8 cellular contexts compared by ENCODE assay signal in the genomic region with DNA sequence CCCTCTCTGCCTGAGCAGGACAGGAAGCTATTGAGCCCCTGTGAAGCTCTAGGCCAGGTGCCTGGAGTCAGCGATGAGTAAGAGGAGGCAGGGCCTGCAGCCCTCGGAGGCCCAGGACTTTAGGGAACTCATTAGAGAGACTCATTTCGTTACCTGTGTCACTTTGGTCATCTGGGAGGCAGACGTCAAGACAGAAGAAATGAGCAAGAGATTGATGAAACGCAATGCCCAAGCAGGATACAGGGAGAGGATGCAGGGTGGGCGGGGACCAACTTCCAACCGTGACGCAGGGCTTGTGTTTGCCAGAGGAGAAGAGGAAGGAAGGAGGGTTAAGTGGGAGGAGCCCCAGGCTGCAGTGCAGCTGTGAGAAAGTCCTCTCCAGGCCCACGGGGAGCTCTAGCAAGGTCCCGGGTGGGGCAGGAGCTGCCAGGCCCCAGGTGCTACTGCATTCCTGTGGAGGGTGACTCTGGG. TPM values are rescaled to one million over a fixed set of nuclear protein-coding genes. Genes with fewer than 3 reads are reported as not detected.
A peak's percentile ranks its signal among the peaks of the same experiment; 100 is the strongest.
DNase-seq lines count a peak whose midpoint lies in the region; ATAC-seq and TF ChIP-seq lines count a peak whose summit lies in the region.

No MANE protein-coding gene starts in this region.

- no peaks in the 10 kb centered on the region for H3K9me3 Mint-ChIP-seq in CD8-positive, alpha-beta T cell
- no peaks in the 10 kb centered on the region for H3K9me3 Mint-ChIP-seq in activated naive CD8-positive, alpha-beta T cell treated with anti-CD3 and anti-CD28 coated beads, Interleukin-2, amount 10 ng/mL, durations not matched to agents 7 days and 5 days
- H3K9me3 Mint-ChIP-seq in stimulated activated effector memory CD8-positive, alpha-beta T cell treated with anti-CD3 and anti-CD28 coated beads, Interleukin-12 subunit alpha, Interleukin-12 subunit beta, amount 100 ng/mL, for 72 hours: no peaks in the 10 kb centered on the region

- H3K27me3 Mint-ChIP-seq in CD8-positive, alpha-beta T cell (ENCODE audit: low read depth): no peaks in the 10 kb centered on the region
- H3K27me3 Mint-ChIP-seq in activated naive CD8-positive, alpha-beta T cell treated with anti-CD3 and anti-CD28 coated beads, Interleukin-2, amount 10 ng/mL, durations not matched to agents 7 days and 5 days: peaks cover 9% of the 10 kb centered on the region

- DNase-seq in CD8-positive, alpha-beta T cell: peak in 5 of 7 experiments; percentile 20 to 53 (median 32)
- peak; percentile 82 for DNase-seq in H7
- DNase-seq in SHP77 (lab: John Stamatoyannopoulos, UW): peak; percentile 69 to 79
- DNase-seq in activated naive CD8-positive, alpha-beta T cell treated with anti-CD3 and anti-CD28 coated beads, Interleukin-2, amount 10 ng/mL, durations not matched to agents 7 days and 5 days: no peak
- DNase-seq in iPS-NIHi11 (ENCODE audit: low spot score): peak; percentile 59
- DNase-seq in stimulated activated effector memory CD8-positive, alpha-beta T cell treated with anti-CD3 and anti-CD28 coated beads, Interleukin-12 subunit alpha, Interleukin-12 subunit beta, amount 100 ng/mL, for 72 hours (ENCODE audit: low spot score in 2 of 2): no peak
- DNase-seq in NCI-H1105 (lab: John Stamatoyannopoulos, UW): no peak
- no peak for DNase-seq in NCI-H187 treated with DMSO at 0.1 percent for 48 hours (lab: John Stamatoyannopoulos, UW)

- intact Hi-C loops in CD8-positive, alpha-beta T cell (cut with DNase I, micrococcal nuclease): no loop called here

- H3K36me3 ChIP-seq in CD8-positive, alpha-beta T cell (ENCODE audit: insufficient read depth, low read length): no peaks in the 10 kb centered on the region
- no peaks in the 10 kb centered on the region for H3K36me3 ChIP-seq in H7 (replicated peaks; ENCODE audit: control insufficient read depth, insufficient read depth, low read length)

- no peaks in the 10 kb centered on the region for H3K27me3 ChIP-seq in CD8-positive, alpha-beta T cell (ENCODE audit: insufficient read depth, low read length)
- no peaks in the 10 kb centered on the region for H3K27me3 ChIP-seq in H7 (ENCODE audit: control insufficient read depth, insufficient read depth, low read length)

- H3K4me3 Mint-ChIP-seq in CD8-positive, alpha-beta T cell: peak overlapping the region; percentile 50
- peak overlapping the region; percentile 53 for H3K4me3 Mint-ChIP-seq in activated naive CD8-positive, alpha-beta T cell treated with anti-CD3 and anti-CD28 coated beads, Interleukin-2, amount 10 ng/mL, durations not matched to agents 7 days and 5 days
- peak overlapping the region; percentile 18 for H3K4me3 Mint-ChIP-seq in stimulated activated effector memory CD8-positive, alpha-beta T cell treated with anti-CD3 and anti-CD28 coated beads, Interleukin-12 subunit alpha, Interleukin-12 subunit beta, amount 100 ng/mL, for 72 hours

- CTCF ChIA-PET in CD8-positive, alpha-beta T cell (lab: Charles Lee): no interaction called here

- H3K4me1 ChIP-seq in CD8-positive, alpha-beta T cell (ENCODE audit: insufficient read depth, low read length): peaks cover 19% of the 10 kb centered on the region

- H3K4me1 Mint-ChIP-seq in CD8-positive, alpha-beta T cell (ENCODE audit: low read depth): peaks cover 34% of the 10 kb centered on the region
- H3K4me1 Mint-ChIP-seq in activated naive CD8-positive, alpha-beta T cell treated with anti-CD3 and anti-CD28 coated beads, Interleukin-2, amount 10 ng/mL, durations not matched to agents 7 days and 5 days: peaks cover 33% of the 10 kb centered on the region
- peaks cover 18% of the 10 kb centered on the region for H3K4me1 Mint-ChIP-seq in stimulated activated effector memory CD8-positive, alpha-beta T cell treated with anti-CD3 and anti-CD28 coated beads, Interleukin-12 subunit alpha, Interleukin-12 subunit beta, amount 100 ng/mL, for 72 hours

- peak; percentile 64 for ATAC-seq in CD8-positive, alpha-beta T cell
- peak; percentile 74 for ATAC-seq in activated naive CD8-positive, alpha-beta T cell treated with anti-CD3 and anti-CD28 coated beads, Interleukin-2, amount 10 ng/mL, durations not matched to agents 7 days and 5 days (ENCODE audit: low read depth)
- peak; percentile 85 for ATAC-seq in stimulated activated effector memory CD8-positive, alpha-beta T cell treated with anti-CD3 and anti-CD28 coated beads, Interleukin-12 subunit alpha, Interleukin-12 subunit beta, amount 100 ng/mL, for 72 hours

- H3K27ac Mint-ChIP-seq in CD8-positive, alpha-beta T cell: no peak overlapping the region
- peak overlapping the region; percentile 62 for H3K27ac Mint-ChIP-seq in activated naive CD8-positive, alpha-beta T cell treated with anti-CD3 and anti-CD28 coated beads, Interleukin-2, amount 10 ng/mL, durations not matched to agents 7 days and 5 days
- peak overlapping the region; percentile 46 for H3K27ac Mint-ChIP-seq in stimulated activated effector memory CD8-positive, alpha-beta T cell treated with anti-CD3 and anti-CD28 coated beads, Interleukin-12 subunit alpha, Interleukin-12 subunit beta, amount 100 ng/mL, for 72 hours

- TF ChIP-seq CTCF in CD8-positive, alpha-beta T cell (IDR thresholded peaks at IDR 0.05): no peak

- POLR2A ChIA-PET in CD8-positive, alpha-beta T cell (lab: Charles Lee): no interaction called here
- POLR2A ChIA-PET in activated naive CD8-positive, alpha-beta T cell treated with anti-CD3 and anti-CD28 coated beads, Interleukin-2, amount 10 ng/mL, durations not matched to agents 7 days and 5 days (lab: Charles Lee): no interaction called here

- no peaks in the 10 kb centered on the region for H3K9me3 ChIP-seq in CD8-positive, alpha-beta T cell (ENCODE audit: low read length)

- no peak overlapping the region for H3K4me3 ChIP-seq in CD8-positive, alpha-beta T cell (ENCODE audit: low read depth, low read length)
- no peak overlapping the region for H3K4me3 ChIP-seq in H7 (ENCODE audit: insufficient read depth, low read depth, low read length)

- no peaks in the 10 kb centered on the region for H3K36me3 Mint-ChIP-seq in CD8-positive, alpha-beta T cell
- H3K36me3 Mint-ChIP-seq in activated naive CD8-positive, alpha-beta T cell treated with anti-CD3 and anti-CD28 coated beads, Interleukin-2, amount 10 ng/mL, durations not matched to agents 7 days and 5 days: no peaks in the 10 kb centered on the region
- H3K36me3 Mint-ChIP-seq in stimulated activated effector memory CD8-positive, alpha-beta T cell treated with anti-CD3 and anti-CD28 coated beads, Interleukin-12 subunit alpha, Interleukin-12 subunit beta, amount 100 ng/mL, for 72 hours: no peaks in the 10 kb centered on the region

- no peak overlapping the region for H3K27ac ChIP-seq in CD8-positive, alpha-beta T cell (ENCODE audit: low read depth, low read length)

RNA-seq across cellular contexts. Expression of gene GNA12, which starts 26.4 kb away (rescaled TPM):
- 10 to 100 TPM; 17.0 to 17.7 TPM for total RNA-seq in CD8-positive, alpha-beta T cell
- 23.3 and 44.4 TPM in 2 replicates for total RNA-seq in H7 (2014; rRNA removed; shearing (Covaris generic))
- 10 to 100 TPM; 14.5 to 17.4 TPM for total RNA-seq in activated naive CD8-positive, alpha-beta T cell treated with anti-CD3 and anti-CD28 coated beads, Interleukin-2, amount 10 ng/mL, durations not matched to agents 7 days and 5 days

Comparison
In these comparisons a context has a peak if more than half of its experiments do, and no peak if none do; other contexts are left out.
1. DNase-seq: peak in CD8-positive, alpha-beta T cell (5 of 7), H7 (single experiment), SHP77 (2 of 2) and iPS-NIHi11 (single experiment); none in activated naive CD8-positive, alpha-beta T cell treated with anti-CD3 and anti-CD28 coated beads, Interleukin-2, amount 10 ng/mL, durations not matched to agents 7 days and 5 days (single experiment), stimulated activated effector memory CD8-positive, alpha-beta T cell treated with anti-CD3 and anti-CD28 coated beads, Interleukin-12 subunit alpha, Interleukin-12 subunit beta, amount 100 ng/mL, for 72 hours (0 of 2), NCI-H1105 (single experiment) and NCI-H187 treated with DMSO at 0.1 percent for 48 hours (single experiment).
2. Peak in every context shown above with its lines, with median percentiles within 50 percentile points of each other: ATAC-seq and H3K4me3 Mint-ChIP-seq.